In genomic region chr2:10548626-10549025, GRCh38 we compare ENCODE assay signal across 17 cellular contexts.
DNase-seq lines count a peak whose midpoint lies in the region; ATAC-seq and TF ChIP-seq lines count a peak whose summit lies in the region.
"Had no signal": no experiment of that assay in that cellular context is flagged by ENCODE, and none has a peak within 500 bp of the region (broad histone marks: within the 10 kb centered on the region; RNA-seq: fewer than 3 reads in every experiment).

No MANE protein-coding gene starts in this region.

- peaks cover 4% of the 10 kb centered on the region for H3F3A ChIP-seq in neural progenitor cell (ENCODE audit: low read depth)

- H4K20me1 ChIP-seq in neural progenitor cell (ENCODE audit: low read depth) = no peaks in the 10 kb centered on the region

- peaks cover 43% of the 10 kb centered on the region for H3K4me1 Mint-ChIP-seq in neural progenitor cell

- no peaks in the 10 kb centered on the region for H3K27me3 ChIP-seq in SJCRH30
- peaks cover 16% of the 10 kb centered on the region for H3K27me3 ChIP-seq in neural progenitor cell
- H3K27me3 ChIP-seq in brain microvascular endothelial cell (replicated peaks) = no peaks in the 10 kb centered on the region
- H3K27me3 ChIP-seq: adrenal gland had no signal

- in situ Hi-C loops in brain microvascular endothelial cell (cut with HindIII; ENCODE audit: low pct_ligation_motif_present, low sequenced_read_pairs) = no loop called here

- no peak overlapping the region for H3K4me2 ChIP-seq in neural progenitor cell

- TF ChIP-seq CTCF in fibroblast of pulmonary artery (IDR thresholded peaks at IDR 0.05; ENCODE audit: low read length, missing control alignments) (no peak), neural progenitor cell (IDR thresholded peaks at IDR 0.05) (no peak), brain microvascular endothelial cell (IDR thresholded peaks at IDR 0.05; ENCODE audit: low read depth, low read length, missing control alignments) (no peak), mucosa of descending colon (IDR thresholded peaks at IDR 0.05) (no peak)

- H3K9me3 Mint-ChIP-seq in neural progenitor cell = no peaks in the 10 kb centered on the region
- H3K9me3 Mint-ChIP-seq: activated T-cell treated with anti-CD3 and anti-CD28 coated beads, Interleukin-2, amount 50 U/mL, for 24 hours had no signal

- no peaks in the 10 kb centered on the region for H3K36me3 Mint-ChIP-seq in neural progenitor cell

- H3K27me3 Mint-ChIP-seq in neural progenitor cell (ENCODE audit: insufficient read depth, low read depth) = peaks cover 15% of the 10 kb centered on the region

- peak overlapping the region; percentile 14; the same call in 1 of the 2 replicates for H3K4me3 ChIP-seq in SJCRH30
- H3K4me3 ChIP-seq in fibroblast of pulmonary artery (replicated peaks; ENCODE audit: low read depth, low read length) = no peak overlapping the region
- no peak overlapping the region for H3K4me3 ChIP-seq in neural progenitor cell
- H3K4me3 ChIP-seq in brain microvascular endothelial cell (ENCODE audit: low read depth, low read length) = no peak overlapping the region
- no peak overlapping the region for H3K4me3 ChIP-seq in mucosa of descending colon
- H3K4me3 ChIP-seq: adrenal gland, tibial nerve had no signal

- intact Hi-C loops in mucosa of descending colon (cut with DNase I, micrococcal nuclease) = no loop called here

- H3K4me3 Mint-ChIP-seq in neural progenitor cell = no peak overlapping the region
- H3K4me3 Mint-ChIP-seq: activated T-cell treated with anti-CD3 and anti-CD28 coated beads, Interleukin-2, amount 50 U/mL, for 24 hours had no signal

- peak overlapping the region; percentile 6 for H2AFZ ChIP-seq in neural progenitor cell (replicated peaks)

- DNase-seq in EL (peak; percentile 80), SJCRH30 (peak; percentile 33 to 45), fibroblast of pulmonary artery (ENCODE audit: low read depth) (peak; percentile 25), neural progenitor cell (ENCODE audit: low spot score) (no peak), NCI-H748 treated with DMSO at 0.1 percent for 48 hours (lab: John Stamatoyannopoulos, UW) (no peak), brain microvascular endothelial cell (no peak), mucosa of descending colon (no peak)
- DNase-seq: activated CD4-positive, alpha-beta T cell treated with anti-CD3 and anti-CD28 coated beads for 48 hours; activated T-cell treated with anti-CD3 and anti-CD28 coated beads, Interleukin-2, amount 50 U/mL, for 24 hours; C1 segment of cervical spinal cord; NCI-H146; NCI-H526; stimulated activated CD4-positive, alpha-beta T cell treated with anti-CD3 and anti-CD28 coated beads, Interleukin-1b, Interleukin-23, amount 100 ng/mL, for 48 hours; stimulated activated CD8-positive, alpha-beta memory T cell treated with anti-CD3 and anti-CD28 coated beads, Interleukin-4, amount 100 ng/mL, for 48 hours had no signal

- H3K9me3 ChIP-seq in SJCRH30 (replicated peaks) = no peaks in the 10 kb centered on the region
- H3K9me3 ChIP-seq in neural progenitor cell (ENCODE audit: low read depth) = no peaks in the 10 kb centered on the region
- H3K9me3 ChIP-seq in mucosa of descending colon = no peaks in the 10 kb centered on the region
- H3K9me3 ChIP-seq: adrenal gland had no signal

- peak overlapping the region; percentile 28 for H3K27ac Mint-ChIP-seq in neural progenitor cell
- H3K27ac Mint-ChIP-seq: activated T-cell treated with anti-CD3 and anti-CD28 coated beads, Interleukin-2, amount 50 U/mL, for 24 hours had no signal

- H3K27ac ChIP-seq in SJCRH30 = no peak overlapping the region
- no peak overlapping the region for H3K27ac ChIP-seq in neural progenitor cell
- no peak overlapping the region for H3K27ac ChIP-seq in brain microvascular endothelial cell
- H3K27ac ChIP-seq: adrenal gland, tibial nerve had no signal

- no peak for ATAC-seq in mucosa of descending colon
- ATAC-seq in HG03159 (IDR thresholded peaks at IDR 0.05; ENCODE audit: unreplicated experiment) = no peak

- H3K9ac ChIP-seq in neural progenitor cell = no peak overlapping the region

- no peaks in the 10 kb centered on the region for H3K79me2 ChIP-seq in neural progenitor cell (ENCODE audit: low read depth)

- no peaks in the 10 kb centered on the region for H3K36me3 ChIP-seq in SJCRH30
- H3K36me3 ChIP-seq in neural progenitor cell = no peaks in the 10 kb centered on the region
- H3K36me3 ChIP-seq in brain microvascular endothelial cell (replicated peaks) = no peaks in the 10 kb centered on the region
- no peaks in the 10 kb centered on the region for H3K36me3 ChIP-seq in mucosa of descending colon (ENCODE audit: low read depth)
- H3K36me3 ChIP-seq: adrenal gland, tibial nerve had no signal

- peaks cover 5% of the 10 kb centered on the region for H3K4me1 ChIP-seq in SJCRH30
- peaks cover 15% of the 10 kb centered on the region for H3K4me1 ChIP-seq in neural progenitor cell
- H3K4me1 ChIP-seq in mucosa of descending colon (ENCODE audit: low read depth) = no peaks in the 10 kb centered on the region
- H3K4me1 ChIP-seq: adrenal gland had no signal

Comparison
In these comparisons a context has a peak if more than half of its experiments do, and no peak if none do; other contexts are left out.
1. DNase-seq: peak in EL (single experiment), SJCRH30 (2 of 2) and fibroblast of pulmonary artery (single experiment); none in neural progenitor cell (single experiment), NCI-H748 treated with DMSO at 0.1 percent for 48 hours (single experiment), brain microvascular endothelial cell (single experiment) and mucosa of descending colon (0 of 3).